ENCODE assay signal across 1 cellular context in genomic region chr6:149266659-149267058, GRCh38.
TF ChIP-seq lines count a peak whose summit lies in the region.

No MANE protein-coding gene starts in this region.

TF ChIP-seq in GM12878, 131 proteins besides CTCF, POLR2A, EP300 and RAD21 (continued from another document):
- TF ChIP-seq IRF4 (IDR thresholded peaks at IDR 0.05; ENCODE audit: low read depth, low read length) (peak; percentile 61; the same call in 1 of the 2 replicates), EED (IDR thresholded peaks at IDR 0.05; ENCODE audit: low read depth) (peak; percentile 68), ETV6 (conservative IDR thresholded peaks at IDR 0.05 in 1 of 2, IDR thresholded peaks at IDR 0.05 in 1 of 2; ENCODE audit: borderline replicate concordance in 1 of 2, low read depth in 1 of 2) (peak in 1 of 2 experiments; percentile 29; a peak in 1 of 4 replicates), CREB1 (IDR thresholded peaks at IDR 0.05; ENCODE audit: low read depth) (no peak), PML (IDR thresholded peaks at IDR 0.05; ENCODE audit: low read length) (no peak), YY1 (IDR thresholded peaks at IDR 0.05; ENCODE audit: low read depth, low read length) (peak; percentile 84), IKZF2 (IDR thresholded peaks at IDR 0.05) (peak; percentile 34 to 58; a peak in 1 of 4 replicates), MYB (IDR thresholded peaks at IDR 0.05; ENCODE audit: borderline replicate concordance, low read depth, low read length) (no peak), DPF2 (IDR thresholded peaks at IDR 0.05) (0 out of 2 replicates have a peak, but pooled peaks have one; percentile 26), SPI1 (IDR thresholded peaks at IDR 0.05; ENCODE audit: borderline replicate concordance, insufficient read depth, low read depth, low read length) (peak; percentile 85), ZNF24 (IDR thresholded peaks at IDR 0.05) (0 out of 2 replicates have a peak, but pooled peaks have one; percentile 24), STAT1 (conservative IDR thresholded peaks at IDR 0.05) (no peak), USF1 (IDR thresholded peaks at IDR 0.05; ENCODE audit: borderline replicate concordance, extremely low read length, insufficient read depth, low read depth, low read length) (no peak), IRF5 (IDR thresholded peaks at IDR 0.05; ENCODE audit: borderline replicate concordance) (no peak), MTA2 (IDR thresholded peaks at IDR 0.05; ENCODE audit: low read depth) (0 out of 2 replicates have a peak, but pooled peaks have one; percentile 29), ZZZ3 (IDR thresholded peaks at IDR 0.05; ENCODE audit: control insufficient read depth, insufficient read length, low read depth) (no peak), RELB (IDR thresholded peaks at IDR 0.05; ENCODE audit: low read depth) (peak; percentile 77)
